In genomic region chr15:85579011-85579701, GRCh38 we compare ENCODE assay signal across 10 cellular contexts.
DNase-seq lines count a peak whose midpoint lies in the region; ATAC-seq and TF ChIP-seq lines count a peak whose summit lies in the region.
"Had no signal": no experiment of that assay in that cellular context is flagged by ENCODE, and none has a peak within 500 bp of the region (broad histone marks: within the 10 kb centered on the region; RNA-seq: fewer than 3 reads in every experiment).

No MANE protein-coding gene starts in this region.

- H3K4me1 Mint-ChIP-seq in naive B cell, result peaks cover 46 to 52% (median 52%) of the 10 kb centered on the region in 3 donors

- intact Hi-C loops in Right ventricle myocardium inferior (cut with DNase I) (no loop called here), cardiac septum (cut with DNase I) (no loop called here)

- DNase-seq in Right ventricle myocardium inferior (ENCODE audit: missing footprints) (peak; percentile 64), cardiac septum (ENCODE audit: low spot score) (no peak), dermis blood vessel endothelial cell (peak; percentile 62), naive B cell (no peak), foreskin keratinocyte (no peak)
- DNase-seq: activated CD4-positive, alpha-beta T cell treated with anti-CD3 and anti-CD28 coated beads for 1 hour had no signal

- ATAC-seq in Right ventricle myocardium inferior (peak; percentile 18), naive B cell (ENCODE audit: low read depth in 2 of 2) (no peak), HG02623 (IDR thresholded peaks at IDR 0.05; ENCODE audit: unreplicated experiment) (no peak), GM18909 (IDR thresholded peaks at IDR 0.05; ENCODE audit: poor library complexity, unreplicated experiment) (no peak), HG03045 (IDR thresholded peaks at IDR 0.05; ENCODE audit: unreplicated experiment) (no peak), foreskin keratinocyte (no peak)

- H3K27ac ChIP-seq in foreskin keratinocyte, result no peak overlapping the region
- H3K27ac ChIP-seq: C4-2B had no signal

- H3K4me1 ChIP-seq in foreskin keratinocyte, result peaks cover 5% of the 10 kb centered on the region

- H3K9me3 Mint-ChIP-seq in naive B cell, result no peaks in the 10 kb centered on the region

- H3K27me3 Mint-ChIP-seq in naive B cell, result no peaks in the 10 kb centered on the region

- no peaks in the 10 kb centered on the region for H3K27me3 ChIP-seq in foreskin keratinocyte

- peaks cover 17 to 20% of the 10 kb centered on the region in 2 donors for H3K36me3 Mint-ChIP-seq in naive B cell

- TF ChIP-seq CTCF in foreskin keratinocyte (conservative IDR thresholded peaks at IDR 0.05), result no peak

- peak overlapping the region in 1 of 8 donors; percentile 42 for H3K4me3 Mint-ChIP-seq in naive B cell

- peak overlapping the region; percentile 75 to 98 (median 90) for H3K27ac Mint-ChIP-seq in naive B cell

Comparison
In these comparisons a context has a peak if more than half of its experiments do, and no peak if none do; other contexts are left out.
1. DNase-seq: peak in Right ventricle myocardium inferior (single experiment) and dermis blood vessel endothelial cell (single experiment); none in cardiac septum (single experiment), naive B cell (single experiment) and foreskin keratinocyte (0 of 2).